ENCODE assay signal across 38 cellular contexts in the genomic region with DNA sequence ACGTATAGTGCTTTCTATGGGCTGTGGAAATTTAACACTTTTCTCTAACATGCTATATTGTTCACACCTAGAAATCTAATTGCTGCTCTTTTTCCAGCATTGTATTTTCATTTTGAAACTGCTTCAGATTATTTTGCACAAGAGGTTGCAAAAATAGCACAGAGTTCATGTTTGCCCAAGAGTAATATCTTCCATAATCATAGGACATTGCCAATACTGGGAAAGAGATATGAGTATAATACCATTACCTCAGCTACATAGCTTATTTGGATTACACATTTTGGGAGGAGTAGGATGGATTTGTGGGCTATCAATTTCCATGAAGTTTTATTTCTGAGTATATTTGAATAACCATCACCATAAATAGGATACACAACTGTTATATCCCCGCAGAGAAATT.
"Had no signal": no experiment of that assay in that cellular context is flagged by ENCODE, and none has a peak within 500 bp of the region (broad histone marks: within the 10 kb centered on the region; RNA-seq: fewer than 3 reads in every experiment).

No MANE protein-coding gene starts in this region.

- H3K36me3 ChIP-seq: adrenal gland, ascending aorta, brain microvascular endothelial cell, breast epithelium, cardiac muscle cell had no signal

- H3K4me3 ChIP-seq: adrenal gland, ascending aorta, body of pancreas, breast epithelium, cardiac muscle cell had no signal

- H3K36me3 Mint-ChIP-seq: activated naive CD4-positive, alpha-beta T cell treated with anti-CD3 and anti-CD28 coated beads, Interleukin-2, amount 10 ng/mL, durations not matched to agents 7 days and 5 days; activated naive CD4-positive, alpha-beta T cell treated with anti-CD3 and anti-CD28 coated beads, Interleukin-2, amount 50 U/mL, for 24 hours; activated naive CD4-positive, alpha-beta T cell treated with anti-CD3 and anti-CD28 coated beads, Interleukin-2, amount 50 U/mL, for 72 hours; activated naive CD8-positive, alpha-beta T cell; activated naive CD8-positive, alpha-beta T cell treated with anti-CD3 and anti-CD28 coated beads for 36 hours; activated naive CD8-positive, alpha-beta T cell treated with anti-CD3 and anti-CD28 coated beads, Interleukin-2, amount 10 ng/mL, durations not matched to agents 7 days and 5 days; brain had no signal

- ATAC-seq: activated naive CD4-positive, alpha-beta T cell treated with anti-CD3 and anti-CD28 coated beads, Interleukin-2, amount 50 U/mL, for 72 hours; activated naive CD8-positive, alpha-beta T cell treated with anti-CD3 and anti-CD28 coated beads, Interleukin-2, amount 50 U/mL, for 24 hours; activated T-cell treated with anti-CD3 and anti-CD28 coated beads, Interleukin-2, amount 50 U/mL, for 4 hours; activated T-cell treated with anti-CD3 and anti-CD28 coated beads, Interleukin-2, amount 50 U/mL, for 72 hours; activated T-helper 17 cell treated with anti-CD3 and anti-CD28 coated beads, Interleukin-2, amount 50 U/mL, for 72 hours; body of pancreas had no signal

- H3K4me3 Mint-ChIP-seq: activated naive CD4-positive, alpha-beta T cell treated with anti-CD3 and anti-CD28 coated beads for 36 hours; activated naive CD4-positive, alpha-beta T cell treated with anti-CD3 and anti-CD28 coated beads, Interleukin-2, amount 10 ng/mL, durations not matched to agents 7 days and 5 days; activated naive CD4-positive, alpha-beta T cell treated with anti-CD3 and anti-CD28 coated beads, Interleukin-2, amount 50 U/mL, for 24 hours; activated naive CD8-positive, alpha-beta T cell; activated naive CD8-positive, alpha-beta T cell treated with anti-CD3 and anti-CD28 coated beads for 36 hours; activated naive CD8-positive, alpha-beta T cell treated with anti-CD3 and anti-CD28 coated beads, Interleukin-2, amount 10 ng/mL, durations not matched to agents 7 days and 5 days; activated naive CD8-positive, alpha-beta T cell treated with anti-CD3 and anti-CD28 coated beads, Interleukin-2, amount 50 U/mL, for 24 hours; activated T-cell treated with anti-CD3 and anti-CD28 coated beads, Interleukin-2, amount 50 U/mL, for 24 hours; activated T-cell treated with anti-CD3 and anti-CD28 coated beads, Interleukin-2, amount 50 U/mL, for 4 hours; activated T-cell treated with anti-CD3 and anti-CD28 coated beads, Interleukin-2, amount 50 U/mL, for 72 hours; activated T-helper 1 cell treated with anti-CD3 and anti-CD28 coated beads, Interleukin-12 subunit alpha, Interleukin-12 subunit beta, Interleukin-2, Interleukin-4 antibody, amounts not matched to agents 30 ng/mL and 10 ng/mL and 1 ng/mL, durations not matched to agents 14 hours and 24 hours and 36 hours; activated T-helper 17 cell treated with anti-CD3 and anti-CD28 coated beads, Interleukin-2, amount 50 U/mL, for 72 hours; brain; central memory CD8-positive, alpha-beta T cell had no signal

- DNase-seq: activated effector memory CD4-positive, alpha-beta T cell treated with anti-CD3 and anti-CD28 coated beads, Interleukin-2, amount 50 U/mL, for 16 hours; activated effector memory CD4-positive, alpha-beta T cell treated with Interleukin-2 at 50 U/mL for 16 hours; activated gamma-delta T cell; activated gamma-delta T cell treated with Interleukin-2 at 50 U/mL for 16 hours; activated naive CD4-positive, alpha-beta T cell; activated naive CD4-positive, alpha-beta T cell treated with anti-CD3 and anti-CD28 coated beads for 36 hours; activated naive CD4-positive, alpha-beta T cell treated with anti-CD3 and anti-CD28 coated beads, Interleukin-2, amount 10 ng/mL, durations not matched to agents 7 days and 5 days; activated naive CD4-positive, alpha-beta T cell treated with anti-CD3 and anti-CD28 coated beads, Interleukin-2, amount 50 U/mL, for 16 hours; activated naive CD4-positive, alpha-beta T cell treated with Interleukin-2 at 50 U/mL for 16 hours; activated naive CD8-positive, alpha-beta T cell treated with anti-CD3 and anti-CD28 coated beads for 36 hours; activated naive CD8-positive, alpha-beta T cell treated with anti-CD3 and anti-CD28 coated beads, Interleukin-2, amount 10 ng/mL, durations not matched to agents 7 days and 5 days; activated naive CD8-positive, alpha-beta T cell treated with anti-CD3 and anti-CD28 coated beads, Interleukin-2, amount 50 U/mL, for 24 hours; activated T-cell treated with anti-CD3 and anti-CD28 coated beads, Interleukin-2, amount 50 U/mL, for 1 hour; activated T-cell treated with anti-CD3 and anti-CD28 coated beads, Interleukin-2, amount 50 U/mL, for 24 hours; activated T-cell treated with anti-CD3 and anti-CD28 coated beads, Interleukin-2, amount 50 U/mL, for 4 hours; activated T-cell treated with anti-CD3 and anti-CD28 coated beads, Interleukin-2, amount 50 U/mL, for 48 hours; activated T-cell treated with anti-CD3 and anti-CD28 coated beads, Interleukin-2, amount 50 U/mL, for 72 hours; adrenal gland; amniotic stem cell; amygdala; anterior cingulate cortex; aorta; body of pancreas; brain microvascular endothelial cell; caudate nucleus; central memory CD4-positive, alpha-beta T cell; cerebellar nuclear complex had no signal

- H3K4me1 ChIP-seq: adrenal gland, ascending aorta, body of pancreas, breast epithelium had no signal

- H3K27ac ChIP-seq: adrenal gland, ascending aorta, body of pancreas, brain microvascular endothelial cell, breast epithelium, cardiac muscle cell had no signal

- H3K27me3 ChIP-seq: adrenal gland, ascending aorta, body of pancreas, brain microvascular endothelial cell, breast epithelium, cardiac muscle cell had no signal

- H3K27me3 Mint-ChIP-seq: activated naive CD4-positive, alpha-beta T cell treated with anti-CD3 and anti-CD28 coated beads, Interleukin-2, amount 10 ng/mL, durations not matched to agents 7 days and 5 days; activated naive CD4-positive, alpha-beta T cell treated with anti-CD3 and anti-CD28 coated beads, Interleukin-2, amount 50 U/mL, for 24 hours; activated naive CD8-positive, alpha-beta T cell; activated naive CD8-positive, alpha-beta T cell treated with anti-CD3 and anti-CD28 coated beads for 36 hours; activated naive CD8-positive, alpha-beta T cell treated with anti-CD3 and anti-CD28 coated beads, Interleukin-2, amount 10 ng/mL, durations not matched to agents 7 days and 5 days; activated naive CD8-positive, alpha-beta T cell treated with anti-CD3 and anti-CD28 coated beads, Interleukin-2, amount 50 U/mL, for 24 hours; activated T-cell treated with anti-CD3 and anti-CD28 coated beads, Interleukin-2, amount 50 U/mL, for 24 hours; activated T-helper 17 cell treated with anti-CD3 and anti-CD28 coated beads, Interleukin-2, amount 50 U/mL, for 72 hours; central memory CD8-positive, alpha-beta T cell had no signal

- H3K4me1 Mint-ChIP-seq: activated naive CD4-positive, alpha-beta T cell treated with anti-CD3 and anti-CD28 coated beads, Interleukin-2, amount 10 ng/mL, durations not matched to agents 7 days and 5 days; activated naive CD4-positive, alpha-beta T cell treated with anti-CD3 and anti-CD28 coated beads, Interleukin-2, amount 50 U/mL, for 24 hours; activated naive CD8-positive, alpha-beta T cell treated with anti-CD3 and anti-CD28 coated beads for 36 hours; activated naive CD8-positive, alpha-beta T cell treated with anti-CD3 and anti-CD28 coated beads, Interleukin-2, amount 10 ng/mL, durations not matched to agents 7 days and 5 days; activated naive CD8-positive, alpha-beta T cell treated with anti-CD3 and anti-CD28 coated beads, Interleukin-2, amount 50 U/mL, for 24 hours; activated T-helper 17 cell treated with anti-CD3 and anti-CD28 coated beads, Interleukin-2, amount 50 U/mL, for 72 hours; brain; central memory CD8-positive, alpha-beta T cell had no signal

- H3K9me3 Mint-ChIP-seq: activated naive CD4-positive, alpha-beta T cell treated with anti-CD3 and anti-CD28 coated beads for 36 hours had no signal

- H3K27ac Mint-ChIP-seq: activated naive CD4-positive, alpha-beta T cell treated with anti-CD3 and anti-CD28 coated beads for 36 hours; activated naive CD4-positive, alpha-beta T cell treated with anti-CD3 and anti-CD28 coated beads, Interleukin-2, amount 10 ng/mL, durations not matched to agents 7 days and 5 days; activated naive CD4-positive, alpha-beta T cell treated with anti-CD3 and anti-CD28 coated beads, Interleukin-2, amount 50 U/mL, for 24 hours; activated naive CD4-positive, alpha-beta T cell treated with anti-CD3 and anti-CD28 coated beads, Interleukin-2, amount 50 U/mL, for 72 hours; activated naive CD8-positive, alpha-beta T cell; activated naive CD8-positive, alpha-beta T cell treated with anti-CD3 and anti-CD28 coated beads for 36 hours; activated naive CD8-positive, alpha-beta T cell treated with anti-CD3 and anti-CD28 coated beads, Interleukin-2, amount 10 ng/mL, durations not matched to agents 7 days and 5 days; activated naive CD8-positive, alpha-beta T cell treated with anti-CD3 and anti-CD28 coated beads, Interleukin-2, amount 50 U/mL, for 24 hours; activated T-cell treated with anti-CD3 and anti-CD28 coated beads, Interleukin-2, amount 50 U/mL, for 24 hours; activated T-cell treated with anti-CD3 and anti-CD28 coated beads, Interleukin-2, amount 50 U/mL, for 72 hours; activated T-helper 1 cell treated with anti-CD3 and anti-CD28 coated beads, Interleukin-12 subunit alpha, Interleukin-12 subunit beta, Interleukin-2, Interleukin-4 antibody, amounts not matched to agents 30 ng/mL and 10 ng/mL and 1 ng/mL, durations not matched to agents 14 hours and 24 hours and 36 hours; activated T-helper 17 cell treated with anti-CD3 and anti-CD28 coated beads, Interleukin-2, amount 50 U/mL, for 72 hours; activated T-helper 2 cell treated with anti-CD3 and anti-CD28 coated beads, Interferon-gamma antibody, Interleukin-2, Interleukin-4, amounts not matched to agents 10 μg/mL and 5 μg/mL and 100 μg/mL, durations not matched to agents 14 hours and 24 hours and 36 hours; brain had no signal

- H3K9me3 ChIP-seq: adrenal gland, ascending aorta, body of pancreas, breast epithelium had no signal
